In the genomic region with DNA sequence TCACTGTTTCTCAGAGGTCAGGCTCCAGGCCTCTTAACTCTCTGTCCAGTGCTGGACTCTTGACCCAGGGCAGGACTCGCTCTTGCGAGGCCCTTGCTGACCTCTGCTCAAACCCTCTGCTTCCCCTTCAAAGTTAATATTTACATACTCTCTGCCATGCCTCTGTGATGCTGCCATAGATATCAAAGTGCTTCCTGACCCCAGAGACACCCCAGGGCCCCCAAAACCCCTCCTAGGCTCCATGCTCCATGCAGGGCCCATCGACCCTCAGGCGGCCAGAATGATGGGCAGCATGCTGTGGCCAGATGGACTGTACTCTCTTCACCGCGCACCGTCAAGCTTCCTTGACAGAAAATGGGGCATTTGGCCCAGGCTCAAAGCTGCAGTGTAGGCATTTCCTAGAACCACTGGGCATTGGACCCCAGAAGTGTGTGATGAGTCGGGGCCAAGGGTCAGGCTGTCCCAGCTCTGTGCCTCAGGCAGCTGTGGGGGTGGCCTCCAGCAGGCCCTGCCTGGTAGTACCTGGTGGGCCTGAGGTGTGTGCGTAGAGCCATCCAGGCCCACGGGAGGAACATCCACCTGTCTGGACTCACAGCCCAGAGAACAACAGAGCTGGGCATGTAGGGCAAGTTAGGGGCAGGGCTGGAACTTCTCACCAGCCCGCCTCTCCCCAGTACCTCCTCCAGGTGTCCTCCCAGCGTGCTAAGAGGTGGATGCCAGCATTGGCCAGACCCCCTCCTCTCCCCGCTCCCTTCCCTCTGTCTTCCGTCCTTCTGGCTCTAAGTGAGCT, we compare ENCODE assay signal across 23 cellular contexts.
DNase-seq lines count a peak whose midpoint lies in the region; ATAC-seq, FAIRE-seq and TF ChIP-seq lines count a peak whose summit lies in the region.
"Had no signal": no experiment of that assay in that cellular context is flagged by ENCODE, and none has a peak within 500 bp of the region (broad histone marks: within the 10 kb centered on the region; RNA-seq: fewer than 3 reads in every experiment).

No MANE protein-coding gene starts in this region.

- peak; percentile 42 for ATAC-seq in stimulated activated memory B cell treated with anti-CD40 and anti-IgM and Interleukin-4, amounts not matched to agents 10 μg/mL and 1 μg/mL and 100 μg/mL, for 72 hours
- no peak for ATAC-seq in GM21381 (IDR thresholded peaks at IDR 0.05; ENCODE audit: unreplicated experiment)

- no peak overlapping the region for H2AFZ ChIP-seq in astrocyte (ENCODE audit: low read depth, low read length)

- H3K36me3 ChIP-seq in astrocyte (ENCODE audit: insufficient read depth, low read length): no peaks in the 10 kb centered on the region
- H3K36me3 ChIP-seq: vagina had no signal

- no peak overlapping the region for H3K4me2 ChIP-seq in astrocyte (ENCODE audit: low read length)
- H3K4me2 ChIP-seq: KMS-11, SK-N-SH had no signal

- no peak overlapping the region for H3K4me3 ChIP-seq in astrocyte (ENCODE audit: insufficient read depth, low read depth, low read length)
- H3K4me3 ChIP-seq: vagina had no signal

- H3K4me1 ChIP-seq in astrocyte (ENCODE audit: insufficient read depth, low read length): peaks cover 17% of the 10 kb centered on the region

- H3K4me1 Mint-ChIP-seq in astrocyte (ENCODE audit: low read depth, unreplicated experiment): peaks cover 44% of the 10 kb centered on the region
- H3K4me1 Mint-ChIP-seq in stimulated activated memory B cell treated with anti-CD40 and anti-IgM and Interleukin-4, amounts not matched to agents 10 μg/mL and 1 μg/mL and 100 μg/mL, for 72 hours: no peaks in the 10 kb centered on the region

- H3K9me3 Mint-ChIP-seq in astrocyte (ENCODE audit: unreplicated experiment): peaks cover under 1% of the 10 kb centered on the region
- no peaks in the 10 kb centered on the region for H3K9me3 Mint-ChIP-seq in stimulated activated memory B cell treated with anti-CD40 and anti-IgM and Interleukin-4, amounts not matched to agents 10 μg/mL and 1 μg/mL and 100 μg/mL, for 72 hours
- H3K9me3 Mint-ChIP-seq: activated T-cell treated with anti-CD3 and anti-CD28 coated beads, Interleukin-2, amount 50 U/mL, for 24 hours; CD4-positive, alpha-beta T cell; memory B cell; stimulated activated naive CD8-positive, alpha-beta T cell treated with anti-CD3 and anti-CD28 coated beads, Interleukin-15, Interleukin-2, amounts not matched to agents 100 ng/mL and 50 ng/mL, for 24 hours had no signal

- no peak overlapping the region for H3K9ac ChIP-seq in astrocyte (ENCODE audit: low read length)
- H3K9ac ChIP-seq: KMS-11 had no signal

- no peak overlapping the region for H3K4me3 Mint-ChIP-seq in astrocyte (ENCODE audit: unreplicated experiment)
- no peak overlapping the region for H3K4me3 Mint-ChIP-seq in stimulated activated memory B cell treated with anti-CD40 and anti-IgM and Interleukin-4, amounts not matched to agents 10 μg/mL and 1 μg/mL and 100 μg/mL, for 72 hours
- H3K4me3 Mint-ChIP-seq: activated T-cell treated with anti-CD3 and anti-CD28 coated beads, Interleukin-2, amount 50 U/mL, for 24 hours; CD4-positive, alpha-beta T cell; memory B cell; stimulated activated naive CD8-positive, alpha-beta T cell treated with anti-CD3 and anti-CD28 coated beads, Interleukin-15, Interleukin-2, amounts not matched to agents 100 ng/mL and 50 ng/mL, for 24 hours had no signal

- H3K27me3 Mint-ChIP-seq in astrocyte (ENCODE audit: low read depth, unreplicated experiment): peaks cover 5% of the 10 kb centered on the region
- peaks cover 13% of the 10 kb centered on the region for H3K27me3 Mint-ChIP-seq in stimulated activated memory B cell treated with anti-CD40 and anti-IgM and Interleukin-4, amounts not matched to agents 10 μg/mL and 1 μg/mL and 100 μg/mL, for 72 hours
- H3K27me3 Mint-ChIP-seq: activated T-cell treated with anti-CD3 and anti-CD28 coated beads, Interleukin-2, amount 50 U/mL, for 24 hours; CD4-positive, alpha-beta T cell had no signal

- H3K27ac Mint-ChIP-seq in astrocyte (ENCODE audit: unreplicated experiment): peak overlapping the region; percentile 41
- no peak overlapping the region for H3K27ac Mint-ChIP-seq in stimulated activated memory B cell treated with anti-CD40 and anti-IgM and Interleukin-4, amounts not matched to agents 10 μg/mL and 1 μg/mL and 100 μg/mL, for 72 hours
- H3K27ac Mint-ChIP-seq: activated T-cell treated with anti-CD3 and anti-CD28 coated beads, Interleukin-2, amount 50 U/mL, for 24 hours; CD4-positive, alpha-beta T cell; memory B cell; stimulated activated naive CD8-positive, alpha-beta T cell treated with anti-CD3 and anti-CD28 coated beads, Interleukin-15, Interleukin-2, amounts not matched to agents 100 ng/mL and 50 ng/mL, for 24 hours had no signal

- no peaks in the 10 kb centered on the region for H3K27me3 ChIP-seq in astrocyte (ENCODE audit: insufficient read depth, low read length)
- H3K27me3 ChIP-seq: vagina had no signal

- TF ChIP-seq CTCF in astrocyte (IDR thresholded peaks at IDR 0.05; ENCODE audit: insufficient read depth, low read depth, low read length): no peak

- no peaks in the 10 kb centered on the region for H3K9me3 ChIP-seq in astrocyte (ENCODE audit: insufficient read depth, low read depth, low read length)
- H3K9me3 ChIP-seq: SK-N-SH, vagina had no signal

- H3K27ac ChIP-seq in astrocyte (ENCODE audit: low read depth, low read length): no peak overlapping the region
- H3K27ac ChIP-seq: KMS-11, vagina had no signal

- DNase-seq in DMS53 (lab: John Stamatoyannopoulos, UW): peak; percentile 43
- DNase-seq in DMS53 treated with DMSO at 0.1 percent for 48 hours (lab: John Stamatoyannopoulos, UW; ENCODE audit: unreplicated experiment): no peak
- DNase-seq in astrocyte (ENCODE audit: low read depth): no peak
- DNase-seq in left kidney (ENCODE audit: low read depth, low spot score): peak; percentile 57
- no peak for DNase-seq in NCI-H1105 treated with DMSO at 0.1 percent for 48 hours (lab: John Stamatoyannopoulos, UW)
- DNase-seq in SKM-1 treated with dmso at 0.1 percent for 144 hours (lab: John Stamatoyannopoulos, UW; ENCODE audit: unreplicated experiment): no peak
- DNase-seq: 8988T; activated CD4-positive, alpha-beta T cell treated with anti-CD3 and anti-CD28 coated beads for 48 hours; activated gamma-delta T cell treated with Interleukin-2 at 50 U/mL for 16 hours; activated T-cell treated with anti-CD3 and anti-CD28 coated beads, Interleukin-2, amount 50 U/mL, for 24 hours; CD4-positive, alpha-beta T cell; cerebellar nuclear complex; MM.1S; NCI-H1417; SK-N-SH; T-helper 2 cell had no signal

- H4K20me1 ChIP-seq in astrocyte (ENCODE audit: insufficient read depth, low read length): no peaks in the 10 kb centered on the region

- peaks cover 1% of the 10 kb centered on the region for H3K36me3 Mint-ChIP-seq in astrocyte (ENCODE audit: low read depth, unreplicated experiment)
- H3K36me3 Mint-ChIP-seq in stimulated activated memory B cell treated with anti-CD40 and anti-IgM and Interleukin-4, amounts not matched to agents 10 μg/mL and 1 μg/mL and 100 μg/mL, for 72 hours: no peaks in the 10 kb centered on the region
- H3K36me3 Mint-ChIP-seq: memory B cell had no signal

- no peak for FAIRE-seq in astrocyte (lab: Jason Lieb, UNC)
- FAIRE-seq: HTR-8/SVneo had no signal

- no peaks in the 10 kb centered on the region for H3K79me2 ChIP-seq in astrocyte (ENCODE audit: insufficient read depth, low read length)

Comparison
In these comparisons a context has a peak if more than half of its experiments do, and no peak if none do; other contexts are left out.
1. DNase-seq: peak in DMS53 (single experiment) and left kidney (single experiment); none in DMS53 treated with DMSO at 0.1 percent for 48 hours (single experiment), astrocyte (single experiment), NCI-H1105 treated with DMSO at 0.1 percent for 48 hours (single experiment) and SKM-1 treated with dmso at 0.1 percent for 144 hours (single experiment).